ENCODE assay signal across 9 cellular contexts in the genomic region with DNA sequence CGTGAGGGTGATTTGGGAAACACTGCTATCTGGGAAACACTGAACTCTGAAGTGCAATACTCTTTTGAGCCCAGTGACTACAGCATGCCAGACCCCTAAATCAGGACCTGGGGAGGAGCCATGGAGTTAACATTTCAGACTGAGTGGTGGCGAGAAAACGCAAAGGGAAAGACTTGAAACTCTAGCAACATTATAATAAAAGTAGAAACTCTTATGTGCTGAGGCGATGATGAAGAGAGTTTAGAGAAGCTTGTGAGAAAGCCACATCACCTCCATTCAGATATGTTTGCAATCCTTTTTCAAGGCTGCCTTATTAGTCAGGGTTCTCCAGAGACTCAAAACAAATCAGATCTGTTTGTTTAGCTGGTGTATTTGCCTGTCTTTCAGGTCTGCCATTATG. TPM values are rescaled to one million over a fixed set of nuclear protein-coding genes. Genes with fewer than 3 reads are reported as not detected.
A peak's percentile ranks its signal among the peaks of the same experiment; 100 is the strongest.
DNase-seq lines count a peak whose midpoint lies in the region; ATAC-seq and TF ChIP-seq lines count a peak whose summit lies in the region.
"Had no signal": no experiment of that assay in that cellular context is flagged by ENCODE, and none has a peak within 500 bp of the region (broad histone marks: within the 10 kb centered on the region; RNA-seq: fewer than 3 reads in every experiment).

No MANE protein-coding gene starts in this region.

- peaks cover 60% of the 10 kb centered on the region for H3K36me3 Mint-ChIP-seq in activated CD4-positive, alpha-beta T cell treated with anti-CD3 and anti-CD28 coated beads, Interleukin-2, amount 10 ng/mL, durations not matched to agents 7 days and 5 days (ENCODE audit: low read depth)
- H3K36me3 Mint-ChIP-seq in neural progenitor cell = peaks cover 30% of the 10 kb centered on the region

- POLR2A ChIA-PET in activated CD4-positive, alpha-beta T cell treated with anti-CD3 and anti-CD28 coated beads, Interleukin-2, amount 10 ng/mL, durations not matched to agents 7 days and 5 days (lab: Charles Lee) = interaction anchor here (0.7 kb wide), 1 partner anchor 50 kb away, joined by 3 read pairs; no protein-coding TSS in a partner anchor

- peaks cover 57% of the 10 kb centered on the region for H3K36me3 ChIP-seq in SK-N-MC (ENCODE audit: insufficient read depth, low read length)
- H3K36me3 ChIP-seq in neural progenitor cell = no peaks in the 10 kb centered on the region
- H3K36me3 ChIP-seq in spleen = peaks cover 0 to 35% (median 14%) of the 10 kb centered on the region in 6 donors

- ATAC-seq in HG03342 (IDR thresholded peaks at IDR 0.05; ENCODE audit: unreplicated experiment) = no peak
- ATAC-seq: left colon, upper lobe of right lung had no signal

- no peak for DNase-seq in activated CD4-positive, alpha-beta T cell treated with anti-CD3 and anti-CD28 coated beads, Interleukin-2, amount 10 ng/mL, durations not matched to agents 7 days and 5 days
- no peak for DNase-seq in activated CD4-positive, alpha-beta T cell treated with anti-CD3 and anti-CD28 coated beads for 1 hour
- DNase-seq in SK-N-MC (ENCODE audit: low read depth, low spot score) (no peak), neural progenitor cell (ENCODE audit: low spot score) (no peak), spleen (no peak)
- DNase-seq: activated T-cell treated with anti-CD3 and anti-CD28 coated beads, Interleukin-2, amount 50 U/mL, for 48 hours; left colon had no signal

- CTCF ChIA-PET in activated CD4-positive, alpha-beta T cell treated with anti-CD3 and anti-CD28 coated beads, Interleukin-2, amount 10 ng/mL, durations not matched to agents 7 days and 5 days (lab: Charles Lee) = interaction anchor here (1.5 kb wide), 1 partner anchor 33 kb away, joined by 4 read pairs; no protein-coding TSS in a partner anchor

- H3K4me1 Mint-ChIP-seq in activated CD4-positive, alpha-beta T cell treated with anti-CD3 and anti-CD28 coated beads, Interleukin-2, amount 10 ng/mL, durations not matched to agents 7 days and 5 days = peaks cover 56% of the 10 kb centered on the region
- peaks cover 29% of the 10 kb centered on the region for H3K4me1 Mint-ChIP-seq in neural progenitor cell

- H3K27ac Mint-ChIP-seq in activated CD4-positive, alpha-beta T cell treated with anti-CD3 and anti-CD28 coated beads, Interleukin-2, amount 10 ng/mL, durations not matched to agents 7 days and 5 days = no peak overlapping the region
- H3K27ac Mint-ChIP-seq in neural progenitor cell = no peak overlapping the region

- H2AFZ ChIP-seq in neural progenitor cell (replicated peaks) = no peak overlapping the region

- H3K27me3 Mint-ChIP-seq in activated CD4-positive, alpha-beta T cell treated with anti-CD3 and anti-CD28 coated beads, Interleukin-2, amount 10 ng/mL, durations not matched to agents 7 days and 5 days = no peaks in the 10 kb centered on the region
- peaks cover 8% of the 10 kb centered on the region for H3K27me3 Mint-ChIP-seq in neural progenitor cell (ENCODE audit: insufficient read depth, low read depth)

- no peaks in the 10 kb centered on the region for H3K9me3 Mint-ChIP-seq in activated CD4-positive, alpha-beta T cell treated with anti-CD3 and anti-CD28 coated beads, Interleukin-2, amount 10 ng/mL, durations not matched to agents 7 days and 5 days
- H3K9me3 Mint-ChIP-seq in neural progenitor cell = no peaks in the 10 kb centered on the region

- H3K27ac ChIP-seq in SK-N-MC (peak overlapping the region; percentile 47; the same call in 1 of the 2 replicates), neural progenitor cell (no peak overlapping the region), spleen (no peak overlapping the region)
- H3K27ac ChIP-seq: upper lobe of right lung had no signal

- peak overlapping the region; percentile 48 for H3K4me3 Mint-ChIP-seq in activated CD4-positive, alpha-beta T cell treated with anti-CD3 and anti-CD28 coated beads, Interleukin-2, amount 10 ng/mL, durations not matched to agents 7 days and 5 days
- H3K4me3 Mint-ChIP-seq in neural progenitor cell = peak overlapping the region; percentile 61

- peak overlapping the region; percentile 87 for H3K4me2 ChIP-seq in neural progenitor cell

- no peaks in the 10 kb centered on the region for H3K27me3 ChIP-seq in neural progenitor cell
- no peaks in the 10 kb centered on the region for H3K27me3 ChIP-seq in spleen (replicated peaks in 1 of 7)
- H3K27me3 ChIP-seq: upper lobe of right lung had no signal

- H3K79me2 ChIP-seq in neural progenitor cell (ENCODE audit: low read depth) = peaks cover 82% of the 10 kb centered on the region

- 86 to 92% (median 89%) methylated on average over 4 of the region's 4 CpGs for WGBS in spleen, 5 donors

- intact Hi-C loops in spleen (cut with DNase I; ENCODE audit: low total_unique reads) = loop anchor here (10.0 kb wide), 2 partner anchors 100 to 150 kb away; a partner anchor contains a TSS

- peaks cover 67% of the 10 kb centered on the region for H3F3A ChIP-seq in neural progenitor cell (ENCODE audit: low read depth)

- H3K9me3 ChIP-seq in SK-N-MC (ENCODE audit: low read depth, low read length) (no peaks in the 10 kb centered on the region), neural progenitor cell (ENCODE audit: low read depth) (no peaks in the 10 kb centered on the region), spleen (no peaks in the 10 kb centered on the region)
- H3K9me3 ChIP-seq: upper lobe of right lung had no signal

- TF ChIP-seq POLR2A in spleen (IDR thresholded peaks at IDR 0.05) = no peak

- peaks cover 22% of the 10 kb centered on the region for H4K20me1 ChIP-seq in neural progenitor cell (ENCODE audit: low read depth)

- H3K4me3 ChIP-seq in SK-N-MC (peak overlapping the region; percentile 59), neural progenitor cell (no peak overlapping the region), spleen (no peak overlapping the region)
- H3K4me3 ChIP-seq: upper lobe of right lung had no signal

- peak overlapping the region; percentile 95 for H3K9ac ChIP-seq in SK-N-MC (ENCODE audit: insufficient read length)
- no peak overlapping the region for H3K9ac ChIP-seq in neural progenitor cell

- TF ChIP-seq CTCF in neural progenitor cell (IDR thresholded peaks at IDR 0.05) (no peak), spleen (IDR thresholded peaks at IDR 0.05 in 8 of 11, conservative IDR thresholded peaks at IDR 0.05 in 3 of 11) (no peak)

- H3K4me1 ChIP-seq in neural progenitor cell = peaks cover 19% of the 10 kb centered on the region
- H3K4me1 ChIP-seq in spleen = peaks cover 10 to 66% (median 33%) of the 10 kb centered on the region in 6 donors

RNA-seq across cellular contexts. Expression of a gene that starts 1.9 kb away (rescaled TPM):
- 100 to 1,000 TPM in 1 of 2 experiments, 10 to 100 TPM in 1; 98.6 to 118 TPM for total RNA-seq in activated CD4-positive, alpha-beta T cell treated with anti-CD3 and anti-CD28 coated beads, Interleukin-2, amount 10 ng/mL, durations not matched to agents 7 days and 5 days
- total RNA-seq in neural progenitor cell (ENCODE audit: low replicate concordance) (51.8 and 68.9 TPM in 2 replicates), spleen (10 to 100 TPM in 5 of 7 donors, 1 to 10 TPM in 2; 8.9 to 17.2 (median 14.8) TPM)
- 10 to 100 TPM in 2 of 3 donors, 1 to 10 TPM in 1; 7.3 to 16.7 (median 15.9) TPM for polyA plus RNA-seq in spleen

RNA-seq across cellular contexts. Expression of a gene that starts 2.2 kb away (rescaled TPM):
- 100 to 1,000 TPM; 154 to 160 TPM for total RNA-seq in activated CD4-positive, alpha-beta T cell treated with anti-CD3 and anti-CD28 coated beads, Interleukin-2, amount 10 ng/mL, durations not matched to agents 7 days and 5 days
- total RNA-seq in neural progenitor cell (ENCODE audit: low replicate concordance) (71.4 and 98.9 TPM in 2 replicates), spleen (10 to 100 TPM; 52.4 to 85.2 (median 62.0) TPM)
- 100 to 1,000 TPM; 122 to 185 (median 125) TPM for polyA plus RNA-seq in spleen

RNA-seq across cellular contexts. Expression of a gene that starts 22.2 kb away (rescaled TPM):
- total RNA-seq in activated CD4-positive, alpha-beta T cell treated with anti-CD3 and anti-CD28 coated beads, Interleukin-2, amount 10 ng/mL, durations not matched to agents 7 days and 5 days = 10 to 100 TPM; 25.7 to 27.1 TPM
- total RNA-seq in neural progenitor cell (ENCODE audit: low replicate concordance) (163 and 184 TPM in 2 replicates), spleen (10 to 100 TPM in 6 of 7 donors, 1 to 10 TPM in 1; 8.6 to 25.6 (median 12.9) TPM)
- polyA plus RNA-seq in spleen = 1 to 10 TPM; 2.2 to 6.7 (median 3.3) TPM

RNA-seq across cellular contexts. Expression of a gene that starts 33.5 kb away (rescaled TPM):
- total RNA-seq in activated CD4-positive, alpha-beta T cell treated with anti-CD3 and anti-CD28 coated beads, Interleukin-2, amount 10 ng/mL, durations not matched to agents 7 days and 5 days = 100 to 1,000 TPM; 128 to 135 TPM
- total RNA-seq in neural progenitor cell (ENCODE audit: low replicate concordance) (233 and 407 TPM in 2 replicates), spleen (10 to 100 TPM in 5 of 7 donors, 1 to 10 TPM in 2; 2.8 to 20.6 (median 11.1) TPM)
- polyA plus RNA-seq in spleen = 10 to 100 TPM in 2 of 3 donors, 1 to 10 TPM in 1; 5.5 to 16.8 (median 14.6) TPM

RNA-seq across cellular contexts. Expression of a gene that starts 42.1 kb away (rescaled TPM):
- total RNA-seq in activated CD4-positive, alpha-beta T cell treated with anti-CD3 and anti-CD28 coated beads, Interleukin-2, amount 10 ng/mL, durations not matched to agents 7 days and 5 days = 1 to 10 TPM; 1.1 to 1.2 TPM
- total RNA-seq in neural progenitor cell (ENCODE audit: low replicate concordance) (1.9 and 5.8 TPM in 2 replicates), spleen (1 to 10 TPM in 1 of 7 donors, under 1 TPM in 6; 0.32 to 1.5 (median 0.79) TPM)
- under 1 TPM; 0.15 to 0.50 (median 0.45) TPM for polyA plus RNA-seq in spleen
